ENCODE assay signal across 34 cellular contexts in genomic region chr5:130151239-130151638, GRCh38.
"Had no signal": no experiment of that assay in that cellular context is flagged by ENCODE, and none has a peak within 500 bp of the region (broad histone marks: within the 10 kb centered on the region; RNA-seq: fewer than 3 reads in every experiment).

No MANE protein-coding gene starts in this region.

- H3K4me1 Mint-ChIP-seq: activated naive CD8-positive, alpha-beta T cell treated with anti-CD3 and anti-CD28 coated beads for 36 hours; naive B cell; nephron progenitor cell; stimulated activated effector memory CD8-positive, alpha-beta T cell treated with anti-CD3 and anti-CD28 coated beads, Interleukin-12 subunit alpha, Interleukin-12 subunit beta, amount 100 ng/mL, for 72 hours; T-helper 17 cell had no signal

- ATAC-seq: activated CD4-positive, CD25-positive, alpha-beta regulatory T cell treated with anti-CD3 and anti-CD28 coated beads, Interleukin-2, amount 50 U/mL, for 24 hours; gastroesophageal sphincter; left colon; sciatic nerve; stimulated activated effector memory CD8-positive, alpha-beta T cell treated with anti-CD3 and anti-CD28 coated beads, Interleukin-12 subunit alpha, Interleukin-12 subunit beta, amount 100 ng/mL, for 72 hours; T-helper 17 cell had no signal

- H3K4me1 ChIP-seq: adrenal gland, thyroid gland, vagina had no signal

- H3K36me3 Mint-ChIP-seq: activated naive CD8-positive, alpha-beta T cell treated with anti-CD3 and anti-CD28 coated beads for 36 hours; mesothelial cell of epicardium; naive B cell; stimulated activated effector memory CD8-positive, alpha-beta T cell treated with anti-CD3 and anti-CD28 coated beads, Interleukin-12 subunit alpha, Interleukin-12 subunit beta, amount 100 ng/mL, for 72 hours had no signal

- H3K27ac ChIP-seq: adrenal gland, brain microvascular endothelial cell, gastroesophageal sphincter, neutrophil, thyroid gland, upper lobe of left lung, vagina, WERI-Rb-1 had no signal

- H3K9me3 Mint-ChIP-seq: activated naive CD4-positive, alpha-beta T cell treated with anti-CD3 and anti-CD28 coated beads for 36 hours; activated naive CD8-positive, alpha-beta T cell treated with anti-CD3 and anti-CD28 coated beads for 36 hours; activated T-helper 1 cell treated with anti-CD3 and anti-CD28 coated beads, Interleukin-12 subunit alpha, Interleukin-12 subunit beta, Interleukin-2, Interleukin-4 antibody, amounts not matched to agents 30 ng/mL and 10 ng/mL and 1 ng/mL, durations not matched to agents 14 hours and 24 hours and 36 hours; stimulated activated naive CD8-positive, alpha-beta T cell treated with anti-CD3 and anti-CD28 coated beads, Interleukin-15, Interleukin-2, amounts not matched to agents 100 ng/mL and 50 ng/mL, for 24 hours had no signal

- H3K27me3 Mint-ChIP-seq: dendritic cell treated with granulocyte-macrophage colony-stimulating factor and Interleukin-4, amounts not matched to agents 40 ng/mL and 50 ng/mL, for 4 days; naive B cell; stimulated activated naive CD8-positive, alpha-beta T cell treated with anti-CD3 and anti-CD28 coated beads, Interleukin-15, Interleukin-2, amounts not matched to agents 100 ng/mL and 50 ng/mL, for 24 hours; T-helper 17 cell had no signal

- H3K4me3 ChIP-seq: adrenal gland, gastroesophageal sphincter, skin epidermis, thyroid gland, upper lobe of left lung, vagina had no signal

- DNase-seq: activated CD4-positive, alpha-beta T cell treated with anti-CD3 and anti-CD28 coated beads for 48 hours; activated CD4-positive, alpha-beta T cell treated with anti-CD3 and anti-CD28 coated beads, Interleukin-2, amount 50 U/mL, for 48 hours; activated CD8-positive, alpha-beta memory T cell treated with anti-CD3 and anti-CD28 coated beads for 24 hours; activated effector memory CD4-positive, alpha-beta T cell treated with anti-CD3 and anti-CD28 coated beads, Interleukin-2, amount 50 U/mL, for 16 hours; activated naive CD4-positive, alpha-beta T cell treated with anti-CD3 and anti-CD28 coated beads for 36 hours; activated naive CD8-positive, alpha-beta T cell treated with anti-CD3 and anti-CD28 coated beads for 36 hours; activated T-cell treated with anti-CD3 and anti-CD28 coated beads, Interleukin-2, amount 50 U/mL, for 1 hour; adrenal gland; aorta; brain microvascular endothelial cell; central memory CD4-positive, alpha-beta T cell; hippocampal formation; kidney; left colon; naive B cell; nephron progenitor cell; stimulated activated CD4-positive, alpha-beta T cell treated with anti-CD3 and anti-CD28 coated beads, Interleukin-12 subunit alpha, Interleukin-12 subunit beta, amount 100 ng/mL, for 4 hours; stimulated activated CD4-positive, alpha-beta T cell treated with anti-CD3 and anti-CD28 coated beads, Interleukin-4, amount 100 ng/mL, for 24 hours; T-helper 17 cell; T1000; thyroid gland; upper lobe of left lung; WERI-Rb-1 had no signal

- H3K36me3 ChIP-seq: adrenal gland, brain microvascular endothelial cell, gastroesophageal sphincter, neutrophil, thyroid gland, upper lobe of left lung, vagina, WERI-Rb-1 had no signal

- H3K27ac Mint-ChIP-seq: activated naive CD4-positive, alpha-beta T cell treated with anti-CD3 and anti-CD28 coated beads for 36 hours; activated naive CD8-positive, alpha-beta T cell treated with anti-CD3 and anti-CD28 coated beads for 36 hours; activated T-helper 1 cell treated with anti-CD3 and anti-CD28 coated beads, Interleukin-12 subunit alpha, Interleukin-12 subunit beta, Interleukin-2, Interleukin-4 antibody, amounts not matched to agents 30 ng/mL and 10 ng/mL and 1 ng/mL, durations not matched to agents 14 hours and 24 hours and 36 hours; dendritic cell treated with granulocyte-macrophage colony-stimulating factor and Interleukin-4, amounts not matched to agents 40 ng/mL and 50 ng/mL, for 4 days; mesothelial cell of epicardium; naive B cell; nephron progenitor cell; stimulated activated effector memory CD8-positive, alpha-beta T cell treated with anti-CD3 and anti-CD28 coated beads, Interleukin-12 subunit alpha, Interleukin-12 subunit beta, amount 100 ng/mL, for 72 hours; stimulated activated naive CD8-positive, alpha-beta T cell treated with anti-CD3 and anti-CD28 coated beads, Interleukin-15, Interleukin-2, amounts not matched to agents 100 ng/mL and 50 ng/mL, for 24 hours; T-helper 17 cell had no signal

- H3K9me3 ChIP-seq: adrenal gland, gastroesophageal sphincter, neutrophil, thyroid gland, upper lobe of left lung, vagina had no signal

- H3K27me3 ChIP-seq: adrenal gland, brain microvascular endothelial cell, gastroesophageal sphincter, neutrophil, thyroid gland, upper lobe of left lung, vagina had no signal

- H3K4me3 Mint-ChIP-seq: activated naive CD4-positive, alpha-beta T cell treated with anti-CD3 and anti-CD28 coated beads for 36 hours; activated naive CD8-positive, alpha-beta T cell treated with anti-CD3 and anti-CD28 coated beads for 36 hours; activated T-helper 1 cell treated with anti-CD3 and anti-CD28 coated beads, Interleukin-12 subunit alpha, Interleukin-12 subunit beta, Interleukin-2, Interleukin-4 antibody, amounts not matched to agents 30 ng/mL and 10 ng/mL and 1 ng/mL, durations not matched to agents 14 hours and 24 hours and 36 hours; dendritic cell treated with granulocyte-macrophage colony-stimulating factor and Interleukin-4, amounts not matched to agents 40 ng/mL and 50 ng/mL, for 4 days; mesothelial cell of epicardium; naive B cell; nephron progenitor cell; stimulated activated effector memory CD8-positive, alpha-beta T cell treated with anti-CD3 and anti-CD28 coated beads, Interleukin-12 subunit alpha, Interleukin-12 subunit beta, amount 100 ng/mL, for 72 hours; stimulated activated naive CD8-positive, alpha-beta T cell treated with anti-CD3 and anti-CD28 coated beads, Interleukin-15, Interleukin-2, amounts not matched to agents 100 ng/mL and 50 ng/mL, for 24 hours; T-helper 17 cell had no signal
